ENCODE assay signal across 1 cellular context in genomic region chr12:122399592-122400373, GRCh38.
A peak's percentile ranks its signal among the peaks of the same experiment; 100 is the strongest.
TF ChIP-seq lines count a peak whose summit lies in the region.

No MANE protein-coding gene starts in this region.

TF ChIP-seq in H1, 55 proteins besides CTCF, POLR2A, EP300 and RAD21:
- TF ChIP-seq ASH2L (IDR thresholded peaks at IDR 0.05; ENCODE audit: low read length) = peak; percentile 72
- TF ChIP-seq CHD7 (IDR thresholded peaks at IDR 0.05; ENCODE audit: insufficient replicate concordance, low read length) = no peak
- TF ChIP-seq SIX5 (IDR thresholded peaks at IDR 0.05; ENCODE audit: low read depth, low read length) = 0 out of 2 replicates have a peak, but pooled peaks have one; percentile 5
- peak; percentile 54 for TF ChIP-seq BACH1 (IDR thresholded peaks at IDR 0.05; ENCODE audit: low read length)
- TF ChIP-seq YY1 (IDR thresholded peaks at IDR 0.05; ENCODE audit: low read depth, low read length) = no peak
- TF ChIP-seq TBP (IDR thresholded peaks at IDR 0.05; ENCODE audit: low read depth, low read length) = no peak
- peak; percentile 18; the same call in 1 of the 2 replicates for TF ChIP-seq TAF1 (IDR thresholded peaks at IDR 0.05; ENCODE audit: low read depth, low read length)
- TF ChIP-seq TCF12 (IDR thresholded peaks at IDR 0.05; ENCODE audit: low read depth, low read length) = peak; percentile 11; the same call in 1 of the 2 replicates
- TF ChIP-seq TAF7 (optimal IDR thresholded peaks at IDR 0.05; ENCODE audit: borderline replicate concordance, low read depth, low read length) = no peak
- TF ChIP-seq CEBPB (IDR thresholded peaks at IDR 0.05; ENCODE audit: low read depth, low read length) = peak; percentile 71; the same call in 1 of the 2 replicates
- peak; percentile 81; the same call in 1 of the 2 replicates for TF ChIP-seq ATF2 (IDR thresholded peaks at IDR 0.05; ENCODE audit: low read length)
- peak; percentile 39; the same call in 1 of the 2 replicates for TF ChIP-seq TEAD4 (IDR thresholded peaks at IDR 0.05; ENCODE audit: low read depth, low read length)
- no peak for TF ChIP-seq PHF8 (conservative IDR thresholded peaks at IDR 0.05; ENCODE audit: low read depth, low read length)
- TF ChIP-seq SAP30 (IDR thresholded peaks at IDR 0.05; ENCODE audit: insufficient read depth, insufficient replicate concordance, low read length) = no peak
- TF ChIP-seq CREB1 (IDR thresholded peaks at IDR 0.05) = peak; percentile 65
- TF ChIP-seq SRF (IDR thresholded peaks at IDR 0.05; ENCODE audit: low read depth, low read length) = no peak
- no peak; the same call in 1 of the 2 replicates for TF ChIP-seq POLR2AphosphoS5 (IDR thresholded peaks at IDR 0.05; ENCODE audit: low read depth, low read length)
- TF ChIP-seq NRF1 (IDR thresholded peaks at IDR 0.05; ENCODE audit: low read depth, low read length) = no peak
- no peak for TF ChIP-seq CHD2 (IDR thresholded peaks at IDR 0.05; ENCODE audit: low read length)
- peak; percentile 79; the same call in 1 of the 2 replicates for TF ChIP-seq MAFK (IDR thresholded peaks at IDR 0.05; ENCODE audit: low read depth, low read length)
- no peak for TF ChIP-seq KDM5A (IDR thresholded peaks at IDR 0.05; ENCODE audit: low read length)
- no peak for TF ChIP-seq GABPA (IDR thresholded peaks at IDR 0.05; ENCODE audit: borderline replicate concordance, insufficient read depth, low read length)
- TF ChIP-seq KDM1A (IDR thresholded peaks at IDR 0.05; ENCODE audit: borderline replicate concordance, low read length) = peak; percentile 92
- no peak for TF ChIP-seq SIRT6 (IDR thresholded peaks at IDR 0.05; ENCODE audit: low read length)
- TF ChIP-seq BCL11A (IDR thresholded peaks at IDR 0.05; ENCODE audit: low read depth in 2 of 2, low read length in 2 of 2) = no peak
- no peak for TF ChIP-seq CTBP2 (IDR thresholded peaks at IDR 0.05; ENCODE audit: borderline replicate concordance, insufficient read depth, insufficient read length, low read length)
- TF ChIP-seq HDAC2 (IDR thresholded peaks at IDR 0.05; ENCODE audit: borderline replicate concordance in 1 of 2, low read depth in 2 of 2, low read length in 2 of 2) = peak in 1 of 2 experiments; percentile 73; a peak in 1 of 4 replicates
- no peak for TF ChIP-seq FOSL1 (IDR thresholded peaks at IDR 0.05; ENCODE audit: insufficient read depth, low read depth, low read length)
- peak; percentile 10; the same call in 1 of the 2 replicates for TF ChIP-seq MAX (IDR thresholded peaks at IDR 0.05)
- peak; percentile 60 for TF ChIP-seq SP1 (IDR thresholded peaks at IDR 0.05; ENCODE audit: low read depth, low read length)
